20 cellular contexts compared by ENCODE assay signal in the genomic region with DNA sequence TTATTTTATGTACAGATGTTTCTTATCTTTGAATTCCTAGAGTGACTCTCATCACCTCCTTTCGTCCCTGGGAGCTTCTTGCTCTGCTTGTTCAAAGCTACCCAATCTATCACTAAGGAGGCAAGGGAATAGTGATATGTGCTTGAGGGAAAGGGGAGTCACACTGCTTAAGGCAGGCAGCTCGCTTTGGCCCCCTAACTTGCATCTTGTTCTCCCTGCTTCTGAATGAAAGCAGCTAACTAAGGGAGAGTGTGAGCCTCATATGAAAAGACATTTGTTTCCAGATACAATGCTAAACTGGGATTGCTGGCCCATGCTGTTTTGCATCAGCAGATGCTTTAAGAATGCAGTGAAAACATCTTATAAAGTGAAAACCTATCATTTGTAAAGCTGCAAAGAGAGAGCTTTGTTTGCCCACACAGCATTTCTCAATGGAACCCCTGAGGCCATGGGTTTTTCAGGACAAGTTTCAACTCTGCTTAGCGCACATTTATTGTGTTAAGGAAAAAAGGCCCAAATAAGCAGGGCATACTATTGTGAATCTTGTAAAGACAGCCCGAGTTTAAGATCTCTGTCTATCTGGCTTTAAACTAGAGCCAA.
DNase-seq lines count a peak whose midpoint lies in the region; ATAC-seq and TF ChIP-seq lines count a peak whose summit lies in the region.
"Had no signal": no experiment of that assay in that cellular context is flagged by ENCODE, and none has a peak within 500 bp of the region (broad histone marks: within the 10 kb centered on the region; RNA-seq: fewer than 3 reads in every experiment).

No MANE protein-coding gene starts in this region.

- no peak overlapping the region for H3K9ac ChIP-seq in NT2/D1 (ENCODE audit: insufficient read length, low read depth)
- no peak overlapping the region for H3K9ac ChIP-seq in neural progenitor cell
- H3K9ac ChIP-seq in GM23248: no peak overlapping the region

- H3K27me3 ChIP-seq in NT2/D1 (ENCODE audit: insufficient read depth, insufficient read length) (no peaks in the 10 kb centered on the region), neural progenitor cell (no peaks in the 10 kb centered on the region), GM23248 (replicated peaks; ENCODE audit: insufficient read depth) (peaks cover 4% of the 10 kb centered on the region; the same call in 1 of the 2 replicates)

- no peaks in the 10 kb centered on the region for H3K36me3 Mint-ChIP-seq in neural progenitor cell

- H3F3A ChIP-seq in neural progenitor cell (ENCODE audit: low read depth) (peaks cover 25% of the 10 kb centered on the region), GM23248 (ENCODE audit: insufficient read depth) (no peaks in the 10 kb centered on the region)

- in situ Hi-C loops in GM23248 (cut with MboI): loop anchor here (10.0 kb wide), 1 partner anchor 61 kb away; no protein-coding TSS in a partner anchor

- H3K4me3 Mint-ChIP-seq in neural progenitor cell: no peak overlapping the region
- H3K4me3 Mint-ChIP-seq: CD4-positive, alpha-beta T cell; HFFc6 had no signal

- no peaks in the 10 kb centered on the region for H3K27me3 Mint-ChIP-seq in neural progenitor cell (ENCODE audit: insufficient read depth, low read depth)

- H3K4me1 ChIP-seq in NT2/D1 (ENCODE audit: insufficient read depth, insufficient read length) (no peaks in the 10 kb centered on the region), neural progenitor cell (peaks cover 29% of the 10 kb centered on the region), GM23248 (ENCODE audit: insufficient read depth) (no peaks in the 10 kb centered on the region)

- H3K4me1 Mint-ChIP-seq in neural progenitor cell: peaks cover 23% of the 10 kb centered on the region

- peak overlapping the region; percentile 76 for H3K27ac ChIP-seq in neural progenitor cell
- H3K27ac ChIP-seq in GM23248: no peak overlapping the region
- H3K27ac ChIP-seq: PC-9, RWPE1 had no signal

- H3K4me2 ChIP-seq in neural progenitor cell: peak overlapping the region; percentile 44
- H3K4me2 ChIP-seq in GM23248 (ENCODE audit: unreplicated experiment): no peak overlapping the region
- H3K4me2 ChIP-seq: PC-9 had no signal

- H3K4me3 ChIP-seq in NT2/D1 (ENCODE audit: insufficient read length, low read depth) (no peak overlapping the region), neural progenitor cell (no peak overlapping the region), GM23248 (no peak overlapping the region)
- H3K4me3 ChIP-seq: PC-9 had no signal

- peak; percentile 5 for DNase-seq in COLO829 (ENCODE audit: low spot score)
- DNase-seq in NT2/D1 (ENCODE audit: low read depth, low spot score): peak; percentile 27
- peak; percentile 83 for DNase-seq in foreskin melanocyte
- peak; percentile 63 for DNase-seq in neural progenitor cell (ENCODE audit: low spot score)
- DNase-seq in GM23248: no peak
- no peak for DNase-seq in D341Med (ENCODE audit: low spot score)
- no peak for DNase-seq in cerebellar nuclear complex (lab: John Stamatoyannopoulos, UW)
- DNase-seq: 8988T; CD4-positive, alpha-beta T cell; GF-D8; GOT3; HFFc6; NCI-H1417 treated with DMSO at 0.1 percent for 48 hours; NCI-H1930; NCI-H226; NCI-H524; PC-9; SIG-M5 had no signal

- H3K79me2 ChIP-seq in neural progenitor cell (ENCODE audit: low read depth) (no peaks in the 10 kb centered on the region), GM23248 (ENCODE audit: insufficient read depth) (no peaks in the 10 kb centered on the region)

- no peaks in the 10 kb centered on the region for H4K20me1 ChIP-seq in neural progenitor cell (ENCODE audit: low read depth)
- H4K20me1 ChIP-seq in GM23248 (ENCODE audit: insufficient read depth): no peaks in the 10 kb centered on the region

- H3K36me3 ChIP-seq in NT2/D1 (ENCODE audit: insufficient read depth, insufficient read length, low read length): no peaks in the 10 kb centered on the region
- no peaks in the 10 kb centered on the region for H3K36me3 ChIP-seq in neural progenitor cell
- no peaks in the 10 kb centered on the region for H3K36me3 ChIP-seq in GM23248 (ENCODE audit: low read depth)

- no peak for ATAC-seq in GM18907 (IDR thresholded peaks at IDR 0.05; ENCODE audit: unreplicated experiment)

- WGBS in GM23248 (ENCODE audit: low coverage in 1 of 2, low lambda C conversion rate in 2 of 2, missing lambda C conversion rate in 2 of 2), 2 experiments: 37% methylated on average over 4 of the region's 4 CpGs

- H3K9me3 ChIP-seq in NT2/D1 (ENCODE audit: insufficient read depth, low read length) (no peaks in the 10 kb centered on the region), neural progenitor cell (ENCODE audit: low read depth) (no peaks in the 10 kb centered on the region), GM23248 (ENCODE audit: low read depth) (no peaks in the 10 kb centered on the region)

- no peak for TF ChIP-seq CTCF in neural progenitor cell (IDR thresholded peaks at IDR 0.05)

- H3K9me3 Mint-ChIP-seq in neural progenitor cell: no peaks in the 10 kb centered on the region
- H3K9me3 Mint-ChIP-seq: CD4-positive, alpha-beta T cell; HFFc6 had no signal

- peak overlapping the region; percentile 6 for H2AFZ ChIP-seq in neural progenitor cell (replicated peaks)
- H2AFZ ChIP-seq in GM23248: no peak overlapping the region
- H2AFZ ChIP-seq: PC-9 had no signal

- peak overlapping the region; percentile 2 for H3K27ac Mint-ChIP-seq in neural progenitor cell
- H3K27ac Mint-ChIP-seq: CD4-positive, alpha-beta T cell; HFFc6 had no signal

- no peaks in the 10 kb centered on the region for H3K9me2 ChIP-seq in GM23248 (ENCODE audit: insufficient read depth)

Comparison
In these comparisons a context has a peak if more than half of its experiments do, and no peak if none do; other contexts are left out.
1. DNase-seq: peak in COLO829 (single experiment), NT2/D1 (single experiment), foreskin melanocyte (single experiment) and neural progenitor cell (single experiment); none in GM23248 (single experiment), D341Med (single experiment) and cerebellar nuclear complex (0 of 2).